ENCODE assay signal across 23 cellular contexts in the genomic region with DNA sequence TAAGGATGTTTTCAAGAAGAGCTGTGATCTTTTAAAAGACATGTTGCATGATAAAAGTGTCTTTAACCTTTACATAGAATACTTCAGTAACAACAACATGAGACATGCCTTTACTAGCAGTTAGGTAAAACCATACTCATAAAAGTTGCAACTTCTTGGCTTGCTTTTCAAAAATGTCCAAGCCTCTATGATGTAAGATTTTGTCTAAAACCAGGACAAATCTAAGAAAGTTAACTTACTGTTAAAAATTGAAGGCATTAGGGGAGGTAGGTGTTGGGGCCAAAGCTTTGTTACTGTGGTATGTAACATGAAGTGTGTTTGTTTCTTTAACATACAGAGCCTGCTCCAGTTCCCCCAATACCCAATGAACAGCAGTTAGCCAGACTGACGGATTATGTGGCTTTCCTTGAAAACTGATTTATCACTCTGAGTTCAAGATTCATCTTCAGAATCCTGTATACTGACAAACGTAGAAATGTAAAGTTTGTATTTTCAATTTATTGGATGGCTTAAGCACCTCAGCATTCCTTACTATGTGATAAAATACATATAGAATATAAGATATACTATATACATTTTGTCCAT. TPM values are rescaled to one million over a fixed set of nuclear protein-coding genes. Genes with fewer than 3 reads are reported as not detected.
DNase-seq lines count a peak whose midpoint lies in the region; ATAC-seq and TF ChIP-seq lines count a peak whose summit lies in the region.
"Had no signal": no experiment of that assay in that cellular context is flagged by ENCODE, and none has a peak within 500 bp of the region (broad histone marks: within the 10 kb centered on the region; RNA-seq: fewer than 3 reads in every experiment).

No MANE protein-coding gene starts in this region.

- H3K4me1 ChIP-seq in IMR-90 (ENCODE audit: control insufficient read depth, insufficient read depth, low read length) (peaks cover 16% of the 10 kb centered on the region), skeletal muscle satellite cell (ENCODE audit: control insufficient read depth, insufficient read depth, low read length) (peaks cover 55% of the 10 kb centered on the region), left lung (peaks cover 3 to 12% of the 10 kb centered on the region in 2 donors), thyroid gland (no peaks in the 10 kb centered on the region)

- peaks cover 19 to 35% of the 10 kb centered on the region in 2 experiments for H3K79me1 ChIP-seq in IMR-90 (ENCODE audit: low read depth in 1 of 2, low read length in 2 of 2)

- TF ChIP-seq CTCF in IMR-90 (conservative IDR thresholded peaks at IDR 0.05; ENCODE audit: low read depth, low read length) (no peak), brain microvascular endothelial cell (IDR thresholded peaks at IDR 0.05; ENCODE audit: low read depth, low read length, missing control alignments) (no peak), fibroblast of villous mesenchyme (IDR thresholded peaks at IDR 0.05; ENCODE audit: insufficient read depth, low read depth, low read length) (no peak), left lung (IDR thresholded peaks at IDR 0.05) (no peak), thyroid gland (IDR thresholded peaks at IDR 0.05) (no peak)

- DNase-seq in IMR-90 = no peak
- no peak for DNase-seq in brain microvascular endothelial cell
- peak; percentile 80 for DNase-seq in fibroblast of villous mesenchyme (ENCODE audit: low read depth)
- no peak for DNase-seq in left lung
- no peak for DNase-seq in activated naive CD4-positive, alpha-beta T cell treated with Interleukin-2 at 50 U/mL for 16 hours
- DNase-seq in thyroid gland = no peak
- DNase-seq: activated CD4-positive, CD25-positive, alpha-beta regulatory T cell treated with anti-CD3 and anti-CD28 coated beads, Interleukin-2, amount 50 U/mL, for 72 hours; activated CD8-positive, alpha-beta T cell treated with anti-CD3 and anti-CD28 coated beads for 36 hours; activated naive CD4-positive, alpha-beta T cell; activated T-cell treated with anti-CD3 and anti-CD28 coated beads for 4 hours; amygdala; DND-41; erythroblast; KG1; left colon; NCI-H1694; NCI-H2227 treated with DMSO at 0.1 percent for 48 hours; NCI-H748 treated with DMSO at 0.1 percent for 48 hours; Right ventricle myocardium superior; substantia nigra had no signal

- H3K23ac ChIP-seq in IMR-90 (ENCODE audit: low read depth, low read length) = peak overlapping the region; percentile 74; the same call in 1 of the 2 replicates

- ATAC-seq in IMR-90 (ENCODE audit: low read depth) (no peak), left lung (no peak)
- ATAC-seq: left colon; natural killer cell treated with Interleukin-12 subunit alpha and Interleukin-12 subunit beta and Interleukin-15 and Interleukin-18, amount 100 ng/mL, for 72 hours; sciatic nerve had no signal

- no peak for TF ChIP-seq RAD21 in IMR-90 (IDR thresholded peaks at IDR 0.05; ENCODE audit: low read length)

- H3K9ac ChIP-seq in IMR-90 (ENCODE audit: low read depth, low read length) = 0 out of 2 replicates have a peak overlapping the region, but pooled peaks have one; percentile 8
- H3K9ac ChIP-seq in skeletal muscle satellite cell (ENCODE audit: low read depth, low read length) = peak overlapping the region; percentile 87

- H3K36me3 ChIP-seq in IMR-90 (ENCODE audit: control insufficient read depth, insufficient read depth, low read length) (peaks cover 18% of the 10 kb centered on the region), brain microvascular endothelial cell (replicated peaks) (peaks cover 36% of the 10 kb centered on the region), skeletal muscle satellite cell (ENCODE audit: insufficient read depth, low read length) (peaks cover 75% of the 10 kb centered on the region), left lung (peaks cover 0 to 82% of the 10 kb centered on the region in 2 donors), thyroid gland (peaks cover 49 to 57% of the 10 kb centered on the region in 2 donors)

- 0 out of 2 replicates have a peak overlapping the region, but pooled peaks have one; percentile 63 for H3K56ac ChIP-seq in IMR-90 (ENCODE audit: extremely low read depth, insufficient read depth, low read length)

- CTCF ChIA-PET in IMR-90 (lab: Yijun Ruan, JAX) = interaction anchor here (0.6 to 2.0 kb wide), 4 partner anchors 11 to 891 kb away, joined by 3 to 6 read pairs (median 4); a partner anchor contains a TSS

- no peak overlapping the region for H4K91ac ChIP-seq in IMR-90 (ENCODE audit: insufficient read depth, low read depth, low read length)

- peak overlapping the region; percentile 64; the same call in 1 of the 2 replicates for H3K14ac ChIP-seq in IMR-90 (replicated peaks; ENCODE audit: low read depth, low read length)

- WGBS in IMR-90 (ENCODE audit: extremely low coverage in 2 of 2, insufficient read length in 1 of 2), 2 experiments = no CpG with 5 or more reads among the region's 2 CpGs
- WGBS in thyroid gland, 2 donors = 93 to 97% methylated on average over 2 of the region's 2 CpGs

- H3K27me3 ChIP-seq in IMR-90 (ENCODE audit: control insufficient read depth, insufficient read depth, low read length) = no peaks in the 10 kb centered on the region
- no peaks in the 10 kb centered on the region for H3K27me3 ChIP-seq in brain microvascular endothelial cell (replicated peaks)
- H3K27me3 ChIP-seq in skeletal muscle satellite cell (ENCODE audit: control insufficient read depth, insufficient read depth, low read length) = no peaks in the 10 kb centered on the region
- H3K27me3 ChIP-seq in left lung = no peaks in the 10 kb centered on the region
- no peaks in the 10 kb centered on the region for H3K27me3 ChIP-seq in thyroid gland

- dilution Hi-C loops in IMR-90 (cut with HindIII; ENCODE audit: low sequenced_read_pairs, unreplicated experiment) = no loop called here

- peak overlapping the region; percentile 27; the same call in 1 of the 3 replicates for H2BK15ac ChIP-seq in IMR-90 (ENCODE audit: low read depth, low read length)

- POLR2A ChIA-PET in IMR-90 (lab: Charles Lee; ENCODE audit: unreplicated experiment) = interaction anchor here (0.7 kb wide), 1 partner anchor 326 kb away, joined by 4 read pairs; no protein-coding TSS in a partner anchor

- intact Hi-C loops in IMR-90 (cut with micrococcal nuclease) = loop anchor here (10.0 kb wide), 2 partner anchors 217 to 647 kb away; no protein-coding TSS in a partner anchor
- intact Hi-C loops in left lung (cut with DNase I) = no loop called here
- intact Hi-C loops in thyroid gland (cut with DNase I) = no loop called here

- H3K18ac ChIP-seq in IMR-90 (ENCODE audit: low read depth, low read length) = peak overlapping the region; percentile 51; the same call in 1 of the 2 replicates

- H4K20me1 ChIP-seq in IMR-90 (ENCODE audit: insufficient read depth, low read length) = no peaks in the 10 kb centered on the region

- peak overlapping the region; percentile 61 for H2BK20ac ChIP-seq in IMR-90 (ENCODE audit: low read depth, low read length)

- H3K9me1 ChIP-seq in IMR-90 (ENCODE audit: insufficient read depth, low read length) = peaks cover 3% of the 10 kb centered on the region; the same call in 1 of the 2 replicates

- H2AK5ac ChIP-seq in IMR-90 (ENCODE audit: low read depth, low read length) = no peak overlapping the region; the same call in 1 of the 2 replicates

- TF ChIP-seq POLR2A in IMR-90 (IDR thresholded peaks at IDR 0.05; ENCODE audit: low read depth, low read length) (no peak), thyroid gland (IDR thresholded peaks at IDR 0.05) (no peak)

- no peak overlapping the region for H2AFZ ChIP-seq in IMR-90 (replicated peaks; ENCODE audit: low read length, poor library complexity)

- peak overlapping the region; percentile 74 for H4K5ac ChIP-seq in IMR-90 (ENCODE audit: low read depth, low read length)

- H3K9me3 ChIP-seq in IMR-90 (ENCODE audit: control insufficient read depth, insufficient read depth, low read length) (no peaks in the 10 kb centered on the region), skeletal muscle satellite cell (replicated peaks; ENCODE audit: low read length) (no peaks in the 10 kb centered on the region), left lung (no peaks in the 10 kb centered on the region), thyroid gland (no peaks in the 10 kb centered on the region)

- H3K4ac ChIP-seq in IMR-90 (ENCODE audit: low read depth, low read length) = peak overlapping the region; percentile 48; the same call in 1 of the 2 replicates

- peak overlapping the region; percentile 55 to 68; a peak in 2 of 4 replicates for H4K8ac ChIP-seq in IMR-90 (ENCODE audit: low read depth in 2 of 2, low read length in 2 of 2)

- peak overlapping the region; percentile 69; the same call in 1 of the 2 replicates for H3K27ac ChIP-seq in IMR-90 (ENCODE audit: insufficient read depth, low read length)
- peak overlapping the region; percentile 84 for H3K27ac ChIP-seq in brain microvascular endothelial cell
- H3K27ac ChIP-seq in left lung = no peak overlapping the region
- no peak overlapping the region for H3K27ac ChIP-seq in thyroid gland

- no peak overlapping the region for H2AK9ac ChIP-seq in IMR-90 (replicated peaks; ENCODE audit: low read depth, low read length, poor library complexity)

- peak overlapping the region; percentile 87 for H2BK5ac ChIP-seq in IMR-90 (ENCODE audit: low read depth, low read length, poor library complexity, severe bottlenecking)

- H3K4me2 ChIP-seq in IMR-90 (ENCODE audit: low read depth, low read length) (peak overlapping the region; percentile 36; the same call in 1 of the 2 replicates), skeletal muscle satellite cell (ENCODE audit: low read length) (peak overlapping the region; percentile 51)

- BruUV-seq in IMR-90 (replicated peaks; lab: Mats Ljungman, UMichigan) = no TSS peak

- in situ Hi-C loops in IMR-90 (cut with MboI; ENCODE audit: low sequenced_read_pairs) = loop anchor here (25.0 kb wide), 1 partner anchor 1460 kb away; no protein-coding TSS in a partner anchor
- in situ Hi-C loops in brain microvascular endothelial cell (cut with HindIII; ENCODE audit: low pct_ligation_motif_present, low sequenced_read_pairs) = no loop called here

- H3K4me3 ChIP-seq in IMR-90 (ENCODE audit: insufficient read depth, low read depth, low read length) (no peak overlapping the region), brain microvascular endothelial cell (ENCODE audit: low read depth, low read length) (no peak overlapping the region), fibroblast of villous mesenchyme (ENCODE audit: low read depth, low read length) (no peak overlapping the region), skeletal muscle satellite cell (ENCODE audit: low read length) (peak overlapping the region; percentile 25), left lung (no peak overlapping the region), thyroid gland (replicated peaks in 1 of 3) (no peak overlapping the region)

- peak overlapping the region; percentile 41 for H2BK120ac ChIP-seq in IMR-90 (ENCODE audit: low read depth, low read length)

TF ChIP-seq in IMR-90, 13 proteins besides CTCF, POLR2A, EP300 and RAD21 (continues in another document):
- TF ChIP-seq CEBPB (IDR thresholded peaks at IDR 0.05; ENCODE audit: low read depth, low read length) = no peak

RNA-seq across cellular contexts. Expression of a gene that starts 11.7 kb away (rescaled TPM):
- 47.0 and 61.4 TPM in 2 replicates for total RNA-seq in IMR-90 (2012; rRNA removed)
- polyA plus RNA-seq in IMR-90 (2012; rRNA removed) = 58.5 and 64.9 TPM in 2 replicates
- polyA plus RNA-seq in IMR-90 (2012; cell fraction: cytosol; rRNA removed) = 24.6 and 26.5 TPM in 2 replicates
- 5.9 and 48.0 TPM in 2 replicates for polyA plus RNA-seq in IMR-90 (2012; cell fraction: nucleus; rRNA removed; ENCODE audit: low replicate concordance)
- 78.3 and 98.0 TPM in 2 replicates for total RNA-seq in fibroblast of villous mesenchyme
- total RNA-seq in skeletal muscle satellite cell (2012; rRNA removed) = 359 and 380 TPM in 2 replicates
- 10 to 100 TPM; 44.4 to 47.2 TPM for total RNA-seq in left lung
- 10 to 100 TPM; 57.1 to 84.5 (median 72.4) TPM for total RNA-seq in thyroid gland

Comparison
In these comparisons a context has a peak if more than half of its experiments do, and no peak if none do; other contexts are left out.
1. H3K27ac ChIP-seq: peak in IMR-90 (single experiment) and brain microvascular endothelial cell (single experiment); none in left lung (0 of 2) and thyroid gland (0 of 3).